2 cellular contexts compared by ENCODE assay signal in the genomic region with DNA sequence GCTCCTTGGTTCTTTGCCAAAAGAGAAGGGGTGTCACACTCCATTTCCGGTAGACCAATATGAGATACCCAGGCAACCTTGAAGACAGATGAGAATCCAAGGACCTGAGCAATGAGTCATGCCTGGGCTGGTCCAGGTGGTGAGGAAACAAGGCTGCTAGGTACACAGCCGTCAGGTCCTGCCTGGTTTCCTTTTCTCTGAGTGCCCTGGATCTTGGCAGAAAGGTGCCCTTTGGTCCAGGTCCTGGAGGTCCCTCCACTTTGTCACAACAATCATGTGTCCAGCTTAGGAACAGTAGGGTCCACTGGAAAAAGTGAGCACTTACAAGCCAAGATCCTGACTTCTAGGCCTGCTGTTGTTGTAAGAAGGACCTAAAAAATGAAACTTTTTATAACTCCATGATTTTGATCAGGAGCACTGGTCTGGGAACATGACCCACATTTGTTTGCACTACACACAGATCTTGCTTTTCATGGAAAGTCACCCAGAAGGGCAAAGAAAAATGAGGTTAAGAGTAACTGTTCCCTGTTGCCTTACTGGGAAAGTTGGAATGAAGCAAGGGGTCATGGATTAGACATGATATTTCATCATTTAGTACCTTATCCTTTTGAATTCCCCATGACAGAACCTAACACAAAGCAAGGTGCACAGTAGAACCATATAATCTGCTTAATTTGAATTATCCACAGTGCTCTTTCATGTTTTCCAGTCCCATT.
A peak's percentile ranks its signal among the peaks of the same experiment; 100 is the strongest.
TF ChIP-seq lines count a peak whose summit lies in the region.

No MANE protein-coding gene starts in this region.

TF ChIP-seq in liver, 16 proteins besides CTCF, POLR2A, EP300 and RAD21 (continued from another document):
- TF ChIP-seq REST (IDR thresholded peaks at IDR 0.05) (no peak), SP1 (IDR thresholded peaks at IDR 0.05) (peak; percentile 73), FOXA1 (IDR thresholded peaks at IDR 0.05) (no peak), TAF1 (conservative IDR thresholded peaks at IDR 0.05) (no peak), ATF3 (IDR thresholded peaks at IDR 0.05) (peak; percentile 43), YY1 (IDR thresholded peaks at IDR 0.05) (peak; percentile 70), EGR1 (IDR thresholded peaks at IDR 0.05; ENCODE audit: low read depth in 2 of 2) (peak in 1 of 2 donors; percentile 9), RXRA (IDR thresholded peaks at IDR 0.05) (peak; percentile 80 to 86), HNF4G (IDR thresholded peaks at IDR 0.05) (peak; percentile 61), JUND (IDR thresholded peaks at IDR 0.05) (peak; percentile 54 to 78), HNF4A (conservative IDR thresholded peaks at IDR 0.05) (peak; percentile 87 to 91)
- TF ChIP-seq, protein P1, sequence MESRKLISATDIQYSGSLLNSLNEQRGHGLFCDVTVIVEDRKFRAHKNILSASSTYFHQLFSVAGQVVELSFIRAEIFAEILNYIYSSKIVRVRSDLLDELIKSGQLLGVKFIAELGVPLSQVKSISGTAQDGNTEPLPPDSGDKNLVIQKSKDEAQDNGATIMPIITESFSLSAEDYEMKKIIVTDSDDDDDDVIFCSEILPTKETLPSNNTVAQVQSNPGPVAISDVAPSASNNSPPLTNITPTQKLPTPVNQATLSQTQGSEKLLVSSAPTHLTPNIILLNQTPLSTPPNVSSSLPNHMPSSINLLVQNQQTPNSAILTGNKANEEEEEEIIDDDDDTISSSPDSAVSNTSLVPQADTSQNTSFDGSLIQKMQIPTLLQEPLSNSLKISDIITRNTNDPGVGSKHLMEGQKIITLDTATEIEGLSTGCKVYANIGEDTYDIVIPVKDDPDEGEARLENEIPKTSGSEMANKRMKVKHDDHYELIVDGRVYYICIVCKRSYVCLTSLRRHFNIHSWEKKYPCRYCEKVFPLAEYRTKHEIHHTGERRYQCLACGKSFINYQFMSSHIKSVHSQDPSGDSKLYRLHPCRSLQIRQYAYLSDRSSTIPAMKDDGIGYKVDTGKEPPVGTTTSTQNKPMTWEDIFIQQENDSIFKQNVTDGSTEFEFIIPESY (IDR thresholded peaks at IDR 0.05): no peak

TF ChIP-seq in HepG2, 621 proteins besides CTCF, POLR2A, EP300 and RAD21 (continued from another document):
- no peak for TF ChIP-seq ZNF280D (CRISPR knock-in tag; IDR thresholded peaks at IDR 0.05)
- TF ChIP-seq, protein P2, sequence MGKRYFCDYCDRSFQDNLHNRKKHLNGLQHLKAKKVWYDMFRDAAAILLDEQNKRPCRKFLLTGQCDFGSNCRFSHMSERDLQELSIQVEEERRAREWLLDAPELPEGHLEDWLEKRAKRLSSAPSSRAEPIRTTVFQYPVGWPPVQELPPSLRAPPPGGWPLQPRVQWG (CRISPR knock-in tag; IDR thresholded peaks at IDR 0.05; ENCODE audit: borderline replicate concordance, low read depth): no peak
- TF ChIP-seq ETV6 (CRISPR knock-in tag; conservative IDR thresholded peaks at IDR 0.05): no peak
- TF ChIP-seq CREB1 (IDR thresholded peaks at IDR 0.05): no peak
- TF ChIP-seq CREB1 (CRISPR knock-in tag; IDR thresholded peaks at IDR 0.05): no peak
- TF ChIP-seq, protein P3, sequence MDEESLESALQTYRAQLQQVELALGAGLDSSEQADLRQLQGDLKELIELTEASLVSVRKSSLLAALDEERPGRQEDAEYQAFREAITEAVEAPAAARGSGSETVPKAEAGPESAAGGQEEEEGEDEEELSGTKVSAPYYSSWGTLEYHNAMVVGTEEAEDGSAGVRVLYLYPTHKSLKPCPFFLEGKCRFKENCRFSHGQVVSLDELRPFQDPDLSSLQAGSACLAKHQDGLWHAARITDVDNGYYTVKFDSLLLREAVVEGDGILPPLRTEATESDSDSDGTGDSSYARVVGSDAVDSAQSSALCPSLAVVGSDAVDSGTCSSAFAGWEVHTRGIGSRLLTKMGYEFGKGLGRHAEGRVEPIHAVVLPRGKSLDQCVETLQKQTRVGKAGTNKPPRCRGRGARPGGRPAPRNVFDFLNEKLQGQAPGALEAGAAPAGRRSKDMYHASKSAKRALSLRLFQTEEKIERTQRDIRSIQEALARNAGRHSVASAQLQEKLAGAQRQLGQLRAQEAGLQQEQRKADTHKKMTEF (CRISPR knock-in tag; IDR thresholded peaks at IDR 0.05): no peak
- TF ChIP-seq ZNF33A (CRISPR knock-in tag; IDR thresholded peaks at IDR 0.05; ENCODE audit: borderline replicate concordance): no peak
- no peak for TF ChIP-seq NBN (conservative IDR thresholded peaks at IDR 0.05)
- TF ChIP-seq NONO (IDR thresholded peaks at IDR 0.05): no peak
- TF ChIP-seq NONO (CRISPR knock-in tag; conservative IDR thresholded peaks at IDR 0.05): no peak
- no peak for TF ChIP-seq SNAPC2 (CRISPR knock-in tag; IDR thresholded peaks at IDR 0.05)
- TF ChIP-seq HNF4G (IDR thresholded peaks at IDR 0.05; ENCODE audit: borderline replicate concordance, low read depth, low read length): no peak
- TF ChIP-seq HNF4G (CRISPR knock-in tag; IDR thresholded peaks at IDR 0.05; ENCODE audit: borderline replicate concordance, low read depth): no peak
- no peak for TF ChIP-seq DPF2 (CRISPR knock-in tag; IDR thresholded peaks at IDR 0.05; ENCODE audit: borderline replicate concordance, low read depth)
- TF ChIP-seq RXRB (CRISPR knock-in tag; IDR thresholded peaks at IDR 0.05; ENCODE audit: borderline replicate concordance): no peak
